8 cellular contexts compared by ENCODE assay signal in genomic region chr1:14915356-14916054, GRCh38.
A peak's percentile ranks its signal among the peaks of the same experiment; 100 is the strongest.
DNase-seq lines count a peak whose midpoint lies in the region; FAIRE-seq and TF ChIP-seq lines count a peak whose summit lies in the region.

No MANE protein-coding gene starts in this region.

- TF ChIP-seq CTCF in Caco-2 (IDR thresholded peaks at IDR 0.05; ENCODE audit: insufficient read depth in 1 of 2, low read depth in 1 of 2, low read length in 1 of 2, severe bottlenecking in 1 of 2, unreplicated experiment in 1 of 2) = peak; percentile 80 to 90
- TF ChIP-seq CTCF in HEK293 (tag by site-specific recombination; IDR thresholded peaks at IDR 0.05) = peak; percentile 48; the same call in 1 of the 2 replicates
- peak; percentile 78 to 92 (median 91) for TF ChIP-seq CTCF in keratinocyte (optimal IDR thresholded peaks at IDR 0.05 in 1 of 3, IDR thresholded peaks at IDR 0.05 in 1 of 3, conservative IDR thresholded peaks at IDR 0.05 in 1 of 3; ENCODE audit: extremely low read depth in 1 of 3, insufficient read depth in 2 of 3, low read length in 3 of 3)

- no peak overlapping the region for H3K9ac ChIP-seq in keratinocyte (ENCODE audit: control insufficient read depth, extremely low read depth, insufficient read depth, low read length)

- H3K4me1 ChIP-seq in Caco-2 (peaks cover 9% of the 10 kb centered on the region; the same call in 1 of the 2 replicates), HEK293 (ENCODE audit: control insufficient read depth, insufficient read depth, low read length) (no peaks in the 10 kb centered on the region), keratinocyte (ENCODE audit: control insufficient read depth, extremely low read depth, insufficient read depth, low read length) (peaks cover 26% of the 10 kb centered on the region)

- H3K4me3 ChIP-seq in Caco-2 (ENCODE audit: low read depth, low read length) (no peak overlapping the region), HEK293 (ENCODE audit: low read depth, low read length) (no peak overlapping the region), keratinocyte (ENCODE audit: control insufficient read depth in 2 of 3, extremely low read depth in 1 of 3, insufficient read depth in 2 of 3, low read depth in 1 of 3, low read length in 3 of 3) (no peak overlapping the region)

- H3K36me3 ChIP-seq in Caco-2 (ENCODE audit: control insufficient read depth, insufficient read depth, low read length) (no peaks in the 10 kb centered on the region), HEK293 (ENCODE audit: control insufficient read depth in 2 of 2, insufficient read depth in 1 of 2, low read length in 2 of 2) (no peaks in the 10 kb centered on the region), keratinocyte (ENCODE audit: control insufficient read depth in 2 of 2, extremely low read depth in 1 of 2, insufficient read depth in 2 of 2, low read length in 2 of 2) (no peaks in the 10 kb centered on the region)

- FAIRE-seq in keratinocyte (lab: Jason Lieb, UNC) = no peak

- H3K9me3 Mint-ChIP-seq in Caco-2 (ENCODE audit: unreplicated experiment) = no peaks in the 10 kb centered on the region

- no peak overlapping the region for H3K4me2 ChIP-seq in keratinocyte (ENCODE audit: control insufficient read depth, extremely low read depth, insufficient read depth, low read depth, low read length)

- no peaks in the 10 kb centered on the region for H3K4me1 Mint-ChIP-seq in Caco-2 (ENCODE audit: low read depth, unreplicated experiment)

- H3K79me2 ChIP-seq in keratinocyte (ENCODE audit: control insufficient read depth, insufficient read depth, low read length) = no peaks in the 10 kb centered on the region

- intact Hi-C loops in Caco-2 (cut with micrococcal nuclease; ENCODE audit: unreplicated experiment) = no loop called here

- CTCF ChIA-PET in Caco-2 (lab: Charles Lee) (no interaction called here), HEK293 (lab: Yijun Ruan, JAX) (interaction anchor here (0.6 to 1.5 kb wide), 11 partner anchors 9 to 423 kb away, joined by 3 to 5 read pairs (median 3); no protein-coding TSS in a partner anchor)

- H3K36me3 Mint-ChIP-seq in Caco-2 (ENCODE audit: insufficient read depth, unreplicated experiment) = no peaks in the 10 kb centered on the region

- no peaks in the 10 kb centered on the region for H3K27me3 ChIP-seq in Caco-2 (replicated peaks; ENCODE audit: control insufficient read depth, insufficient read depth, low read length)
- no peaks in the 10 kb centered on the region for H3K27me3 ChIP-seq in keratinocyte (ENCODE audit: control insufficient read depth, extremely low read depth, insufficient read depth, low read length)

- H4K20me1 ChIP-seq in keratinocyte (ENCODE audit: control insufficient read depth, extremely low read depth, insufficient read depth, low read length) = no peaks in the 10 kb centered on the region

- POLR2A ChIA-PET in Caco-2 (lab: Charles Lee) = no interaction called here
- POLR2A ChIA-PET in HEK293 (lab: Yijun Ruan, JAX) = no interaction called here

- no peaks in the 10 kb centered on the region for H3K9me1 ChIP-seq in keratinocyte (ENCODE audit: control insufficient read depth, extremely low read depth, insufficient read depth, low read length)

- no TSS peak for BruUV-seq in Caco-2 (replicated peaks; lab: Mats Ljungman, UMichigan)

- H3K9me3 ChIP-seq in Caco-2 (no peaks in the 10 kb centered on the region), HEK293 (ENCODE audit: control insufficient read depth, insufficient read depth, low read depth, low read length) (no peaks in the 10 kb centered on the region), keratinocyte (ENCODE audit: control insufficient read depth, low read depth, low read length) (no peaks in the 10 kb centered on the region)

- no peak overlapping the region for H3K4me3 Mint-ChIP-seq in Caco-2 (ENCODE audit: unreplicated experiment)

- no peak overlapping the region for H2AFZ ChIP-seq in keratinocyte (ENCODE audit: control insufficient read depth, low read length)

- DNase-seq in Caco-2 (peak; percentile 46 to 62), SK-N-DZ (ENCODE audit: low spot score) (peak; percentile 40), astrocyte of the hippocampus (ENCODE audit: low read depth, low spot score) (peak; percentile 64), keratinocyte (ENCODE audit: low read depth, low spot score) (no peak), dedifferentiated amniotic fluid mesenchymal stem cell (ENCODE audit: extremely low spot score) (no peak), NCI-H1048 (lab: John Stamatoyannopoulos, UW) (no peak)
- peak; percentile 8 to 21 (median 20) for DNase-seq in stimulated activated CD4-positive, alpha-beta T cell treated with anti-CD3 and anti-CD28 coated beads, TNF-alpha, amount 100 ng/mL, for 48 hours (ENCODE audit: low read depth in 3 of 3)

- dilution Hi-C loops in keratinocyte (cut with MboI; ENCODE audit: extremely low pct_ligation_motif_present, low sequenced_read_pairs) = no loop called here

- H3K27me3 Mint-ChIP-seq in Caco-2 (ENCODE audit: insufficient read depth, unreplicated experiment) = peaks cover 2% of the 10 kb centered on the region

- H3K27ac ChIP-seq in HEK293 (ENCODE audit: extremely low read depth, low read depth, low read length) = no peak overlapping the region
- no peak overlapping the region for H3K27ac ChIP-seq in keratinocyte (ENCODE audit: control insufficient read depth, insufficient read depth, low read length)

- no peak overlapping the region for H3K27ac Mint-ChIP-seq in Caco-2 (ENCODE audit: unreplicated experiment)

TF ChIP-seq in HEK293, 187 proteins besides CTCF, POLR2A, EP300 and RAD21:
- peak; percentile 81 for TF ChIP-seq ZNF768 (tag by site-specific recombination; IDR thresholded peaks at IDR 0.05)
- TF ChIP-seq ZNF560 (tag by site-specific recombination; IDR thresholded peaks at IDR 0.05; ENCODE audit: borderline replicate concordance) = no peak
- no peak for TF ChIP-seq FEZF1 (tag by site-specific recombination; IDR thresholded peaks at IDR 0.05)
- 0 out of 2 replicates have a peak, but pooled peaks have one; percentile 27 for TF ChIP-seq ZBTB48 (tag by site-specific recombination; IDR thresholded peaks at IDR 0.05)
TF ChIP-seq in HEK293: peak in this region for 2.

Comparison
In these comparisons a context has a peak if more than half of its experiments do, and no peak if none do; other contexts are left out.
1. DNase-seq: peak in Caco-2 (2 of 2), SK-N-DZ (single experiment), astrocyte of the hippocampus (single experiment) and stimulated activated CD4-positive, alpha-beta T cell treated with anti-CD3 and anti-CD28 coated beads, TNF-alpha, amount 100 ng/mL, for 48 hours (3 of 3); none in keratinocyte (single experiment), dedifferentiated amniotic fluid mesenchymal stem cell (single experiment) and NCI-H1048 (single experiment).
2. Peak in every context shown above with its lines, with median percentiles within 50 percentile points of each other: CTCF ChIP-seq.